Comparison of ENCODE assay signal across 27 cellular contexts in the genomic region with DNA sequence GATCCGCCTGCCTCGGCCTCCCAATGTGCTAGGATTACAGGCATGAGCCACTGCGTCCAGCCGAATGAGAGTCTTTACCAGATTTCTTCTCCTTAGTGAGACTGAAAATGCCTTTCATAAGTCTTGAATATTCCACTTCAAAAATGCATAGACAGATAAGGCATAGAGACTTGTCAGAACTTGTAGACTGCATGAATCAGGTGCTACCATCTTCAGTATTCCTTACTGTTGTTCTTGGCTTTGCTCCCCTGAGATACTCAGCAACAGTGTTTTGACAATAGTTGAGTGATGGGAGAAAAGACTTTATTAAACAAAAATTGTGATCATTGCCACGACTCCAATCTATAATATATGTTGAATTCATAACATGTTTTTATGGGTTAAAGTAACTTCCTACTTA. TPM values are rescaled to one million over a fixed set of nuclear protein-coding genes. Genes with fewer than 3 reads are reported as not detected.
DNase-seq lines count a peak whose midpoint lies in the region; ATAC-seq, FAIRE-seq and TF ChIP-seq lines count a peak whose summit lies in the region.
"Had no signal": no experiment of that assay in that cellular context is flagged by ENCODE, and none has a peak within 500 bp of the region (broad histone marks: within the 10 kb centered on the region; RNA-seq: fewer than 3 reads in every experiment).

No MANE protein-coding gene starts in this region.

- H3K27ac ChIP-seq in breast epithelium (no peak overlapping the region), epithelial cell of prostate (no peak overlapping the region), neural cell (ENCODE audit: low read length) (no peak overlapping the region)
- H3K27ac ChIP-seq: 22Rv1, BLaER1, C4-2B had no signal

- CTCF ChIA-PET in MCF 10A (lab: Yijun Ruan, JAX): interaction anchor here (0.6 kb wide), 1 partner anchor 10 kb away, joined by 4 read pairs; no protein-coding TSS in a partner anchor

- intact Hi-C loops in MCF 10A (cut with micrococcal nuclease): no loop called here
- intact Hi-C loops in breast epithelium (cut with DNase I; ENCODE audit: low total_unique reads): loop anchor here (5.0 kb wide), 1 partner anchor 95 kb away; no protein-coding TSS in a partner anchor

- H4K20me1 ChIP-seq in neural cell (ENCODE audit: insufficient read depth): no peaks in the 10 kb centered on the region
- H4K20me1 ChIP-seq: BLaER1 had no signal

- POLR2A ChIA-PET in MCF 10A (lab: Yijun Ruan, JAX): interaction anchor here (0.6 to 1.2 kb wide), 5 partner anchors 10 to 33 kb away, joined by 3 to 5 read pairs (median 3); a partner anchor contains a TSS

- H3K36me3 Mint-ChIP-seq in MCF 10A (ENCODE audit: insufficient read depth, unreplicated experiment): no peaks in the 10 kb centered on the region
- H3K36me3 Mint-ChIP-seq: CD4-positive, CD25-positive, alpha-beta regulatory T cell; CD8-positive, alpha-beta T cell had no signal

- H3K4me2 ChIP-seq in neural cell (ENCODE audit: low read length): no peak overlapping the region
- H3K4me2 ChIP-seq: BLaER1 had no signal

- no peak for TF ChIP-seq RAD21 in neural cell (conservative IDR thresholded peaks at IDR 0.05)

- H3K27me3 Mint-ChIP-seq in MCF 10A (ENCODE audit: insufficient read depth, unreplicated experiment): no peaks in the 10 kb centered on the region

- no peaks in the 10 kb centered on the region for H3K79me2 ChIP-seq in neural cell (replicated peaks; ENCODE audit: insufficient read depth, low read length)

- no peak for FAIRE-seq in bronchial epithelial cell (lab: Jason Lieb, UNC)
- FAIRE-seq: A204.1, D721Med, GM12878, GM19239, H54 had no signal

- no peak overlapping the region for H3K4me3 ChIP-seq in breast epithelium
- no peak overlapping the region for H3K4me3 ChIP-seq in bronchial epithelial cell (ENCODE audit: low read depth, low read length)
- no peak overlapping the region for H3K4me3 ChIP-seq in neural cell (ENCODE audit: low read length)
- H3K4me3 ChIP-seq: BLaER1, GM12878, HAP-1 had no signal

- BruUV-seq in MCF 10A (replicated peaks; lab: Mats Ljungman, UMichigan): no TSS peak

- H3K9me2 ChIP-seq in neural cell (ENCODE audit: insufficient read depth, low read length): no peaks in the 10 kb centered on the region

- no peak overlapping the region for H3K4me3 Mint-ChIP-seq in MCF 10A (ENCODE audit: unreplicated experiment)
- H3K4me3 Mint-ChIP-seq: B cell; CD4-positive, CD25-positive, alpha-beta regulatory T cell; CD8-positive, alpha-beta T cell; HFFc6 had no signal

- no peaks in the 10 kb centered on the region for H3K4me1 ChIP-seq in breast epithelium
- H3K4me1 ChIP-seq: BLaER1, HAP-1 had no signal

- H3K27ac Mint-ChIP-seq in MCF 10A (ENCODE audit: low read depth, unreplicated experiment): peak overlapping the region; percentile 51
- H3K27ac Mint-ChIP-seq: B cell; CD8-positive, alpha-beta T cell; HFFc6 had no signal

- H3K9me3 Mint-ChIP-seq in MCF 10A (ENCODE audit: unreplicated experiment): no peaks in the 10 kb centered on the region
- H3K9me3 Mint-ChIP-seq: CD4-positive, CD25-positive, alpha-beta regulatory T cell; CD8-positive, alpha-beta T cell; HFFc6 had no signal

- no peaks in the 10 kb centered on the region for H3F3A ChIP-seq in neural cell (ENCODE audit: insufficient read depth, low read length, poor library complexity, severe bottlenecking)

- TF ChIP-seq EP300 in neural cell (conservative IDR thresholded peaks at IDR 0.05; ENCODE audit: poor library complexity, severe bottlenecking): no peak

- H3K36me3 ChIP-seq in breast epithelium (no peaks in the 10 kb centered on the region), bronchial epithelial cell (ENCODE audit: control insufficient read depth, insufficient read depth, low read length) (no peaks in the 10 kb centered on the region), neural cell (ENCODE audit: insufficient read depth, low read length) (no peaks in the 10 kb centered on the region)
- H3K36me3 ChIP-seq: BLaER1, HAP-1 had no signal

- DNase-seq in MCF 10A (ENCODE audit: unreplicated experiment) (peak; percentile 64), breast epithelium (ENCODE audit: low spot score in 2 of 2) (no peak), bronchial epithelial cell (ENCODE audit: low read depth) (peak; percentile 86), epithelial cell of prostate (ENCODE audit: low read depth, low spot score) (peak; percentile 48), NCI-H446 treated with DMSO at 0.1 percent for 48 hours (lab: John Stamatoyannopoulos, UW) (no peak), germinal center (ENCODE audit: low spot score) (no peak)
- DNase-seq: CD4-positive, CD25-positive, alpha-beta regulatory T cell; CD8-positive, alpha-beta T cell; DMS 273 treated with DMSO at 0.1 percent for 48 hours; DMS79; EL; GDM1; GOT3; HFFc6 had no signal

- H2AFZ ChIP-seq in neural cell (ENCODE audit: low read depth, low read length): no peak overlapping the region

- H3K9me3 ChIP-seq in breast epithelium (no peaks in the 10 kb centered on the region), neural cell (ENCODE audit: low read length) (no peaks in the 10 kb centered on the region)
- H3K9me3 ChIP-seq: BLaER1, HAP-1 had no signal

- no peak overlapping the region for H3K9ac ChIP-seq in neural cell (ENCODE audit: low read length)
- H3K9ac ChIP-seq: BLaER1 had no signal

- peaks cover 4% of the 10 kb centered on the region for H3K4me1 Mint-ChIP-seq in MCF 10A (ENCODE audit: insufficient read depth, unreplicated experiment)
- H3K4me1 Mint-ChIP-seq: B cell; CD4-positive, CD25-positive, alpha-beta regulatory T cell had no signal

- ATAC-seq in HG02759 (IDR thresholded peaks at IDR 0.05; ENCODE audit: unreplicated experiment): no peak
- ATAC-seq: CD8-positive, alpha-beta T cell; GM12878 had no signal

- no peaks in the 10 kb centered on the region for H3K27me3 ChIP-seq in breast epithelium
- no peaks in the 10 kb centered on the region for H3K27me3 ChIP-seq in bronchial epithelial cell (ENCODE audit: control insufficient read depth, insufficient read depth, low read length)
- H3K27me3 ChIP-seq in neural cell (ENCODE audit: insufficient read depth, low read depth, low read length): no peaks in the 10 kb centered on the region
- H3K27me3 ChIP-seq: BLaER1 had no signal

- TF ChIP-seq CTCF in MCF 10A (IDR thresholded peaks at IDR 0.05; ENCODE audit: unreplicated experiment): no peak
- no peak for TF ChIP-seq CTCF in breast epithelium (IDR thresholded peaks at IDR 0.05)
- no peak for TF ChIP-seq CTCF in bronchial epithelial cell (IDR thresholded peaks at IDR 0.05; ENCODE audit: insufficient read depth, low read length, severe bottlenecking)
- TF ChIP-seq CTCF in neural cell (IDR thresholded peaks at IDR 0.05; ENCODE audit: poor library complexity, severe bottlenecking): no peak

- TF ChIP-seq POLR2A in breast epithelium (IDR thresholded peaks at IDR 0.05): no peak

TF ChIP-seq in neural cell, 6 proteins besides CTCF, POLR2A, EP300 and RAD21:
- TF ChIP-seq POLR2AphosphoS5 (IDR thresholded peaks at IDR 0.05): peak; percentile 30
- TF ChIP-seq TAF1 (IDR thresholded peaks at IDR 0.05; ENCODE audit: low read depth): no peak
TF ChIP-seq in neural cell: peak in this region for 1.

RNA-seq across cellular contexts. Expression of a gene that starts 11.0 kb away (rescaled TPM):
- total RNA-seq in MCF 10A (2022) (not detected in 2 replicates), breast epithelium (under 1 TPM in 1 of 3 donors, not detected in 2; 0.32 TPM), bronchial epithelial cell (under 0.01 TPM in 1 of 2 replicates, not detected in the other)
- 0.34 and 0.42 TPM in 2 replicates for polyA plus RNA-seq in neural cell
- polyA minus RNA-seq in neural cell: 0.93 and 0.97 TPM in 2 replicates
- total RNA-seq: CD4-positive, CD25-positive, alpha-beta regulatory T cell; CD8-positive, alpha-beta T cell; GM12878; HFFc6 had no signal
- polyA plus RNA-seq: AG04450; CD4-positive, CD25-positive, alpha-beta regulatory T cell had no signal

RNA-seq across cellular contexts. Expression of a gene that starts 31.9 kb away (rescaled TPM):
- total RNA-seq in MCF 10A (2022): 41.4 and 53.9 TPM in 2 replicates
- total RNA-seq in breast epithelium: 10 to 100 TPM; 28.2 to 34.7 (median 30.1) TPM
- 23.6 and 43.4 TPM in 2 replicates for total RNA-seq in bronchial epithelial cell
- 6.6 and 10.7 TPM in 2 replicates for polyA plus RNA-seq in neural cell
- polyA minus RNA-seq in neural cell: 5.7 and 9.3 TPM in 2 replicates

Comparison
In these comparisons a context has a peak if more than half of its experiments do, and no peak if none do; other contexts are left out.
1. DNase-seq: peak in MCF 10A (single experiment), bronchial epithelial cell (single experiment) and epithelial cell of prostate (single experiment); none in breast epithelium (0 of 2), NCI-H446 treated with DMSO at 0.1 percent for 48 hours (single experiment) and germinal center (single experiment).